Comparison of ENCODE assay signal across 17 cellular contexts in genomic region chr20:58436868-58437645, GRCh38. TPM values are rescaled to one million over a fixed set of nuclear protein-coding genes. Genes with fewer than 3 reads are reported as not detected.
A peak's percentile ranks its signal among the peaks of the same experiment; 100 is the strongest.
DNase-seq lines count a peak whose midpoint lies in the region; ATAC-seq and TF ChIP-seq lines count a peak whose summit lies in the region.
"Had no signal": no experiment of that assay in that cellular context is flagged by ENCODE, and none has a peak within 500 bp of the region (broad histone marks: within the 10 kb centered on the region; RNA-seq: fewer than 3 reads in every experiment).

No MANE protein-coding gene starts in this region.

- no peak overlapping the region for H3K4me3 ChIP-seq in Caco-2 (ENCODE audit: low read depth, low read length)
- no peak overlapping the region for H3K4me3 ChIP-seq in thyroid gland (replicated peaks in 1 of 3)
- H3K4me3 ChIP-seq in dorsolateral prefrontal cortex, result no peak overlapping the region

- H3K36me3 Mint-ChIP-seq in Caco-2 (ENCODE audit: insufficient read depth, unreplicated experiment), result peaks cover 66% of the 10 kb centered on the region

- H3K4me1 ChIP-seq in Caco-2 (peaks cover 33% of the 10 kb centered on the region), thyroid gland (peaks cover 23 to 38% of the 10 kb centered on the region in 2 donors)

- no TSS peak for BruUV-seq in Caco-2 (replicated peaks; lab: Mats Ljungman, UMichigan)

- H3K36me3 ChIP-seq in Caco-2 (ENCODE audit: control insufficient read depth, insufficient read depth, low read length), result peaks cover 11% of the 10 kb centered on the region
- peaks cover 0 to 5% of the 10 kb centered on the region in 2 donors for H3K36me3 ChIP-seq in thyroid gland

- H3K27ac ChIP-seq in thyroid gland, result no peak overlapping the region
- H3K27ac ChIP-seq in dorsolateral prefrontal cortex, result no peak overlapping the region

- TF ChIP-seq CTCF in Caco-2 (IDR thresholded peaks at IDR 0.05; ENCODE audit: insufficient read depth in 1 of 2, low read depth in 1 of 2, low read length in 1 of 2, severe bottlenecking in 1 of 2, unreplicated experiment in 1 of 2), result no peak
- TF ChIP-seq CTCF in thyroid gland (IDR thresholded peaks at IDR 0.05), result no peak
- no peak for TF ChIP-seq CTCF in dorsolateral prefrontal cortex (IDR thresholded peaks at IDR 0.05 in 54 of 56, conservative IDR thresholded peaks at IDR 0.05 in 2 of 56; ENCODE audit: low read depth in 1 of 56, partially characterized antibody in 56 of 56)

- CTCF ChIA-PET in Caco-2 (lab: Charles Lee), result no interaction called here

- no peaks in the 10 kb centered on the region for H3K9me3 Mint-ChIP-seq in Caco-2 (ENCODE audit: unreplicated experiment)

- peak overlapping the region; percentile 49 for H3K27ac Mint-ChIP-seq in Caco-2 (ENCODE audit: unreplicated experiment)
- H3K27ac Mint-ChIP-seq: B cell had no signal

- no peak for DNase-seq in Caco-2
- DNase-seq in HT-29 (ENCODE audit: low spot score), result peak; percentile 62
- peak; percentile 87 for DNase-seq in kidney tubule cell (ENCODE audit: low spot score)
- no peak for DNase-seq in dermis blood vessel endothelial cell
- DNase-seq in thyroid gland, result no peak
- DNase-seq in dorsolateral prefrontal cortex, result no peak
- DNase-seq: activated CD4-positive, alpha-beta T cell treated with anti-CD3 and anti-CD28 coated beads, Interleukin-2, amount 50 U/mL, for 1 hour; activated gamma-delta T cell treated with Interleukin-2 at 50 U/mL for 16 hours; cerebellar nuclear complex; GF-D8; IMR-90; NCI-H2029; OCI-M1; stimulated activated CD4-positive, alpha-beta T cell treated with anti-CD3 and anti-CD28 coated beads, Interleukin-2, amount 100 ng/mL, for 48 hours had no signal

- POLR2A ChIA-PET in Caco-2 (lab: Charles Lee), result interaction anchor here (0.5 kb wide), 1 partner anchor 16 kb away, joined by 9 read pairs; no protein-coding TSS in a partner anchor

- no peak overlapping the region for H3K4me3 Mint-ChIP-seq in Caco-2 (ENCODE audit: unreplicated experiment)
- H3K4me3 Mint-ChIP-seq: B cell had no signal

- ATAC-seq in GM19463 (IDR thresholded peaks at IDR 0.05; ENCODE audit: unreplicated experiment) (peak; percentile 91), HG02840 (IDR thresholded peaks at IDR 0.05; ENCODE audit: low FRiP score, unreplicated experiment) (no peak)

- TF ChIP-seq POLR2A in thyroid gland (IDR thresholded peaks at IDR 0.05), result no peak

- intact Hi-C loops in Caco-2 (cut with micrococcal nuclease; ENCODE audit: unreplicated experiment), result no loop called here
- intact Hi-C loops in thyroid gland (cut with DNase I), result no loop called here
- intact Hi-C loops in dorsolateral prefrontal cortex (cut with DNase I), result no loop called here

- no peaks in the 10 kb centered on the region for H3K27me3 Mint-ChIP-seq in Caco-2 (ENCODE audit: insufficient read depth, unreplicated experiment)
- H3K27me3 Mint-ChIP-seq: B cell had no signal

- no peaks in the 10 kb centered on the region for H3K9me3 ChIP-seq in Caco-2
- no peaks in the 10 kb centered on the region for H3K9me3 ChIP-seq in thyroid gland

- peaks cover 36% of the 10 kb centered on the region for H3K4me1 Mint-ChIP-seq in Caco-2 (ENCODE audit: low read depth, unreplicated experiment)

- no peaks in the 10 kb centered on the region for H3K27me3 ChIP-seq in Caco-2 (replicated peaks; ENCODE audit: control insufficient read depth, insufficient read depth, low read length)
- H3K27me3 ChIP-seq in thyroid gland, result no peaks in the 10 kb centered on the region
- no peaks in the 10 kb centered on the region for H3K27me3 ChIP-seq in dorsolateral prefrontal cortex

- WGBS in thyroid gland, 2 donors, result 81 to 96% methylated on average over 5 of the region's 5 CpGs

RNA-seq across cellular contexts. Expression of gene VAPB, which starts 48.0 kb away (rescaled TPM):
- 182 and 186 TPM in 2 replicates for total RNA-seq in Caco-2 (2022)
- 15.6 and 16.2 TPM in 2 replicates for total RNA-seq in HT-29 (2014; rRNA removed; shearing (Covaris generic))
- 16.5 and 26.5 TPM in 2 replicates for total RNA-seq in dermis blood vessel endothelial cell
- total RNA-seq in thyroid gland, result 10 to 100 TPM; 37.8 to 53.3 (median 39.2) TPM
- total RNA-seq in dorsolateral prefrontal cortex, result 100 to 1,000 TPM in 45 of 120 experiments, 10 to 100 TPM in 75; 59.1 to 124 (median 96.7) TPM

Comparison
In these comparisons a context has a peak if more than half of its experiments do, and no peak if none do; other contexts are left out.
1. DNase-seq: peak in HT-29 (single experiment) and kidney tubule cell (single experiment); none in Caco-2 (0 of 2), dermis blood vessel endothelial cell (single experiment), thyroid gland (0 of 2) and dorsolateral prefrontal cortex (0 of 10).